Comparison of ENCODE assay signal across 21 cellular contexts in genomic region chr4:151712777-151713176, GRCh38.
"Had no signal": no experiment of that assay in that cellular context is flagged by ENCODE, and none has a peak within 500 bp of the region (broad histone marks: within the 10 kb centered on the region; RNA-seq: fewer than 3 reads in every experiment).

No MANE protein-coding gene starts in this region.

- H3K9me3 ChIP-seq: esophagus squamous epithelium, gastrocnemius medialis, heart right ventricle, left lung, lower lobe of right lung, mucosa of descending colon had no signal

- H3K27ac ChIP-seq: coronary artery, epithelial cell of prostate, esophagus squamous epithelium, gastrocnemius medialis, heart right ventricle, left lung, lower lobe of right lung had no signal

- H3K4me3 ChIP-seq: coronary artery, esophagus squamous epithelium, gastrocnemius medialis, heart right ventricle, left lung, lower lobe of right lung, mucosa of descending colon had no signal

- DNase-seq: dermis blood vessel endothelial cell; effector CD8-positive, alpha-beta T cell; effector memory CD8-positive, alpha-beta T cell; endodermal cell; erythroblast; esophagus squamous epithelium; foreskin fibroblast; foreskin melanocyte; gastrocnemius medialis; glutamatergic neuron; heart right ventricle; hippocampal formation; left cardiac atrium; left lung; left ventricle myocardium superior; lower lobe of right lung; mesenchymal stem cell; mucosa of descending colon; naive thymus-derived CD4-positive, alpha-beta T cell had no signal

- H3K4me1 ChIP-seq: gastrocnemius medialis, left lung, lower lobe of right lung had no signal

- H3K27me3 ChIP-seq: esophagus squamous epithelium, gastrocnemius medialis, heart right ventricle, left lung had no signal
